8 cellular contexts compared by ENCODE assay signal in genomic region chr14:101707285-101707842, GRCh38. TPM values are rescaled to one million over a fixed set of nuclear protein-coding genes. Genes with fewer than 3 reads are reported as not detected.
A peak's percentile ranks its signal among the peaks of the same experiment; 100 is the strongest.
DNase-seq lines count a peak whose midpoint lies in the region; ATAC-seq and TF ChIP-seq lines count a peak whose summit lies in the region.

No MANE protein-coding gene starts in this region.

- CTCF ChIA-PET in activated CD4-positive, alpha-beta T cell treated with anti-CD3 and anti-CD28 coated beads for 36 hours (lab: Charles Lee): interaction anchor here (0.5 to 3.1 kb wide), 45 partner anchors 10 to 610 kb away, joined by 3 to 23 read pairs (median 4); no protein-coding TSS in a partner anchor

- no peaks in the 10 kb centered on the region for H3K27me3 Mint-ChIP-seq in activated CD4-positive, alpha-beta T cell treated with anti-CD3 and anti-CD28 coated beads for 36 hours

- H3K9me3 ChIP-seq in DND-41 (ENCODE audit: insufficient read depth, low read length, severe bottlenecking): no peaks in the 10 kb centered on the region

- WGBS in lower leg skin, 2 donors: 4 to 6% methylated on average over 12 of the region's 12 CpGs

- DNase-seq in DND-41: peak; percentile 73
- DNase-seq in NCI-H524 (lab: John Stamatoyannopoulos, UW): peak; percentile 85 to 94
- peak; percentile 74 for DNase-seq in activated CD4-positive, alpha-beta T cell treated with anti-CD3 and anti-CD28 coated beads for 36 hours
- peak; percentile 84 for DNase-seq in dedifferentiated amniotic fluid mesenchymal stem cell (ENCODE audit: extremely low spot score)
- peak; percentile 64 to 86 for DNase-seq in lower leg skin (ENCODE audit: low spot score in 2 of 2)
- peak in 2 of 3 donors; percentile 47 to 50 for DNase-seq in stimulated activated CD4-positive, alpha-beta T cell treated with anti-CD3 and anti-CD28 coated beads, TNF-alpha, amount 100 ng/mL, for 48 hours (ENCODE audit: low read depth in 3 of 3)

- peaks cover 29% of the 10 kb centered on the region for H3K4me1 Mint-ChIP-seq in activated CD4-positive, alpha-beta T cell treated with anti-CD3 and anti-CD28 coated beads for 36 hours

- TF ChIP-seq POLR2A in lower leg skin (IDR thresholded peaks at IDR 0.05): no peak

- peak overlapping the region; percentile 35 for H3K9ac ChIP-seq in DND-41 (ENCODE audit: low read depth, low read length)

- H4K20me1 ChIP-seq in DND-41 (ENCODE audit: insufficient read depth, low read length): no peaks in the 10 kb centered on the region

- peak overlapping the region; percentile 33 for H3K4me3 Mint-ChIP-seq in activated CD4-positive, alpha-beta T cell treated with anti-CD3 and anti-CD28 coated beads for 36 hours

- peak overlapping the region; percentile 62 for H3K4me2 ChIP-seq in DND-41 (ENCODE audit: insufficient read depth, low read length)

- intact Hi-C loops in activated CD4-positive, alpha-beta T cell treated with anti-CD3 and anti-CD28 coated beads for 36 hours (cut with DNase I, micrococcal nuclease): loop anchor here (1.0 to 10.0 kb wide), 22 partner anchors 15 to 607 kb away; partner anchors contain the start of genes HSP90AA1 (in 1 of the 2), PPP2R5C (in 1 of the 2), WDR20 (in 1 of the 2) and ZNF839 (in 1 of the 2)
- intact Hi-C loops in lower leg skin (cut with DNase I; ENCODE audit: low total_unique reads): no loop called here

- peaks cover 15% of the 10 kb centered on the region for H3K4me1 ChIP-seq in DND-41 (ENCODE audit: insufficient read depth, low read length)

- peak overlapping the region; percentile 83 for H2AFZ ChIP-seq in DND-41 (ENCODE audit: low read depth, low read length)

- no peaks in the 10 kb centered on the region for H3K9me3 Mint-ChIP-seq in activated CD4-positive, alpha-beta T cell treated with anti-CD3 and anti-CD28 coated beads for 36 hours (ENCODE audit: low read depth)

- no peaks in the 10 kb centered on the region for H3K79me2 ChIP-seq in DND-41 (ENCODE audit: insufficient read depth, low read length)

- no peaks in the 10 kb centered on the region for H3K36me3 ChIP-seq in DND-41 (ENCODE audit: insufficient read depth, low read length)

- ATAC-seq in DND-41 (ENCODE audit: insufficient read depth, low read depth) (peak; percentile 82), HG03457 (IDR thresholded peaks at IDR 0.05; ENCODE audit: unreplicated experiment) (peak; percentile 51), HG02973 (IDR thresholded peaks at IDR 0.05; ENCODE audit: unreplicated experiment) (no peak)
- ATAC-seq in activated CD4-positive, alpha-beta T cell treated with anti-CD3 and anti-CD28 coated beads for 36 hours: peak; percentile 79

- no peaks in the 10 kb centered on the region for H3K36me3 Mint-ChIP-seq in activated CD4-positive, alpha-beta T cell treated with anti-CD3 and anti-CD28 coated beads for 36 hours (ENCODE audit: low read depth)

- H3K27ac Mint-ChIP-seq in activated CD4-positive, alpha-beta T cell treated with anti-CD3 and anti-CD28 coated beads for 36 hours: peak overlapping the region; percentile 81

- TF ChIP-seq CTCF in DND-41 (IDR thresholded peaks at IDR 0.05; ENCODE audit: borderline replicate concordance, extremely low read depth, low read length, poor library complexity, severe bottlenecking) (peak; percentile 95), lower leg skin (IDR thresholded peaks at IDR 0.05) (peak in 1 of 3 donors; percentile 64)

- peaks cover 3% of the 10 kb centered on the region for H3K27me3 ChIP-seq in DND-41 (ENCODE audit: insufficient read depth, low read length, poor library complexity)

- H3K4me3 ChIP-seq in DND-41 (ENCODE audit: low read depth in 1 of 2, low read length in 2 of 2): peak overlapping the region in 1 of 2 experiments; percentile 48; a peak in 2 of 4 replicates
- H3K4me3 ChIP-seq in lower leg skin (ENCODE audit: low read depth, poor library complexity, severe bottlenecking): no peak overlapping the region

- H3K27ac ChIP-seq in DND-41 (ENCODE audit: low read length): peak overlapping the region; percentile 84

- POLR2A ChIA-PET in activated CD4-positive, alpha-beta T cell treated with anti-CD3 and anti-CD28 coated beads for 36 hours (lab: Charles Lee): interaction anchor here (0.6 to 1.4 kb wide), 4 partner anchors 14 to 236 kb away, joined by 3 to 5 read pairs (median 4); no protein-coding TSS in a partner anchor

RNA-seq across cellular contexts. Expression of gene PPP2R5C, which starts 54.1 kb away (rescaled TPM):
- 100 to 1,000 TPM; 232 to 281 TPM for total RNA-seq in activated CD4-positive, alpha-beta T cell treated with anti-CD3 and anti-CD28 coated beads for 36 hours
- total RNA-seq in lower leg skin: 10 to 100 TPM; 74.6 to 89.9 (median 80.3) TPM
